ENCODE assay signal across 2 cellular contexts in the genomic region with DNA sequence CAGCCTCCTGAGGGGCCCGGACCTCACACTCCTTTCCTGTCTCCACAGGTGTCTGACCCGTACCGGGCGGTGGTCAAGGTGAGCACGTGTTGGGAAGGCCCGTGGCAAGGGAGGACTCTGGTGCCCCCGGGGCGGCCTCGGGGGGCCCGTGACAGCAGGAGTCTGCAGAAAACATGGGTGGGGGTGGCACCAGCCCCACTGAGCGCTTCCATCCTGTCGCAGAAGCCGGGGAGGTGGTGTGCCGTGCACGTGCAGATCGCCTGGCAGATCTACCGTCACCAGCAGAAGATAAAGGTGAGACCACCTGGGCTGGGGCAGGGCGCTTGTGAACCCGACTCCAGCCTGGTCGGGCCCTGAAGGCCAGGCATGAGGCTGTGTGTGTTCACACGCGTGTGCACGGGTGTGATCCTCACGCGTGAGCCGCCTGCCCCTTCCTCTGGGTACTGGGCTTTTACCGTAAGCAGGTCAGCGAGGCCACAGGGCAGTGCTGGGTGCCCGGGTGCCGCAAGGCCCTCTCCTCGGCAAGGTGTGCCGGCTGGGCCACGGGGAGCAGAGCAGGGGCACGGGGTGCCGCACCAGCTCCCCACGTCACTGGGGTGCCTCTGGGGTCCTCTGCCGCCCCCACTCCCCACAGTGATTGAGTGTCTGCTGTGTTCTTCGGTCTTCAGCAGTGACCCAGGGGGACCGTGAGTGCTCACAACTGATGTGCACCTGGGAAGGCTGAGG.
A peak's percentile ranks its signal among the peaks of the same experiment; 100 is the strongest.
TF ChIP-seq lines count a peak whose summit lies in the region.

No MANE protein-coding gene starts in this region.

TF ChIP-seq in HepG2, 621 proteins besides CTCF, POLR2A, EP300 and RAD21:
- TF ChIP-seq AGO2 (optimal IDR thresholded peaks at IDR 0.05; ENCODE audit: low read depth, low read length) (peak; percentile 38), ZNF567 (CRISPR knock-in tag; IDR thresholded peaks at IDR 0.05; ENCODE audit: borderline replicate concordance) (no peak)

TF ChIP-seq in K562, 482 proteins besides CTCF, POLR2A, EP300 and RAD21:
- no peak for TF ChIP-seq BRD9 (IDR thresholded peaks at IDR 0.05; ENCODE audit: low read depth, partially characterized antibody)
- TF ChIP-seq POLR2G (IDR thresholded peaks at IDR 0.05; ENCODE audit: low read depth, low read length) = peak; percentile 46
- no peak for TF ChIP-seq U2AF2 (optimal IDR thresholded peaks at IDR 0.05; ENCODE audit: low read depth, low read length)
- TF ChIP-seq RBFOX2 (IDR thresholded peaks at IDR 0.05; ENCODE audit: low read depth, low read length) = 0 out of 2 replicates have a peak, but pooled peaks have one; percentile 18
- peak; percentile 53 for TF ChIP-seq RBM22 (IDR thresholded peaks at IDR 0.05; ENCODE audit: low read depth, low read length, poor library complexity, severe bottlenecking)
TF ChIP-seq in K562: peak in this region for 3.
